1 cellular context compared by ENCODE assay signal in genomic region chr10:32377458-32378370, GRCh38.
TF ChIP-seq lines count a peak whose summit lies in the region.

No MANE protein-coding gene starts in this region.

TF ChIP-seq in K562, 482 proteins besides CTCF, POLR2A, EP300 and RAD21 (continued from another document and continues in another):
- TF ChIP-seq MYC (IDR thresholded peaks at IDR 0.05; ENCODE audit: low read depth, low read length): no peak
- TF ChIP-seq MYC (CRISPR knock-in tag; IDR thresholded peaks at IDR 0.05; ENCODE audit: borderline replicate concordance, low read depth): no peak
- TF ChIP-seq GATAD2B (IDR thresholded peaks at IDR 0.05; ENCODE audit: borderline replicate concordance): peak; percentile 40
- TF ChIP-seq ZNF518B (CRISPR knock-in tag; IDR thresholded peaks at IDR 0.05): no peak
- 0 out of 4 replicates have a peak, but pooled peaks of 1 of the 2 experiments have one; percentile 32 for TF ChIP-seq MAZ (CRISPR knock-in tag; conservative IDR thresholded peaks at IDR 0.05 in 1 of 2, IDR thresholded peaks at IDR 0.05 in 1 of 2)
- TF ChIP-seq GATAD2A (IDR thresholded peaks at IDR 0.05): peak; percentile 34; the same call in 1 of the 2 replicates
- no peak for TF ChIP-seq E2F1 (CRISPR knock-in tag; IDR thresholded peaks at IDR 0.05)
- TF ChIP-seq NFIC (IDR thresholded peaks at IDR 0.05): no peak
- no peak for TF ChIP-seq E2F3 (CRISPR knock-in tag; IDR thresholded peaks at IDR 0.05)
- TF ChIP-seq TAF9B (IDR thresholded peaks at IDR 0.05; ENCODE audit: partially characterized antibody): peak; percentile 12
- TF ChIP-seq POU5F1 (IDR thresholded peaks at IDR 0.05; ENCODE audit: borderline replicate concordance, low read depth, low read length, partially characterized antibody): no peak
- TF ChIP-seq HMBOX1 (IDR thresholded peaks at IDR 0.05): peak; percentile 11; the same call in 1 of the 2 replicates
- TF ChIP-seq ZNF766 (CRISPR knock-in tag; conservative IDR thresholded peaks at IDR 0.05): no peak
- peak; percentile 69; the same call in 1 of the 2 replicates for TF ChIP-seq SMARCE1 (IDR thresholded peaks at IDR 0.05)
- TF ChIP-seq ZNF23 (CRISPR knock-in tag; IDR thresholded peaks at IDR 0.05): no peak
- no peak for TF ChIP-seq JUND (IDR thresholded peaks at IDR 0.05; ENCODE audit: borderline replicate concordance, low read depth, low read length)
- no peak for TF ChIP-seq JUND (tag; IDR thresholded peaks at IDR 0.05; ENCODE audit: borderline replicate concordance, low read depth, low read length)
- TF ChIP-seq ZHX1 (conservative IDR thresholded peaks at IDR 0.05; ENCODE audit: low read length): no peak
- TF ChIP-seq HEY1 (CRISPR knock-in tag; IDR thresholded peaks at IDR 0.05; ENCODE audit: borderline replicate concordance): no peak
- no peak for TF ChIP-seq ZFP36 (IDR thresholded peaks at IDR 0.05; ENCODE audit: low read depth, low read length, partially characterized antibody)
- no peak for TF ChIP-seq THRA (IDR thresholded peaks at IDR 0.05)
- peak; percentile 80 to 83 for TF ChIP-seq MLLT1 (IDR thresholded peaks at IDR 0.05)
- TF ChIP-seq HMG20B (CRISPR knock-in tag; IDR thresholded peaks at IDR 0.05): no peak
- TF ChIP-seq FOXO4 (CRISPR knock-in tag; IDR thresholded peaks at IDR 0.05): no peak
- TF ChIP-seq SIX5 (IDR thresholded peaks at IDR 0.05; ENCODE audit: borderline replicate concordance in 1 of 2, insufficient read depth in 1 of 2, low read depth in 1 of 2, low read length in 2 of 2): no peak
- TF ChIP-seq NCOA1 (IDR thresholded peaks at IDR 0.05; ENCODE audit: low read depth): no peak
- TF ChIP-seq TCF7L2 (IDR thresholded peaks at IDR 0.05; ENCODE audit: low read depth, low read length): no peak
- TF ChIP-seq ZNF354B (CRISPR knock-in tag; IDR thresholded peaks at IDR 0.05): no peak
- TF ChIP-seq RBM22 (IDR thresholded peaks at IDR 0.05; ENCODE audit: low read depth, low read length, poor library complexity, severe bottlenecking): no peak
- TF ChIP-seq CEBPG (CRISPR knock-in tag; IDR thresholded peaks at IDR 0.05): no peak
- TF ChIP-seq CEBPG (tag; conservative IDR thresholded peaks at IDR 0.05 in 1 of 2, IDR thresholded peaks at IDR 0.05 in 1 of 2): peak in 1 of 2 experiments; percentile 15; a peak in 1 of 4 replicates
- no peak for TF ChIP-seq MEF2D (tag; conservative IDR thresholded peaks at IDR 0.05; ENCODE audit: low read depth)
- no peak for TF ChIP-seq HMGXB4 (CRISPR knock-in tag; IDR thresholded peaks at IDR 0.05)
- TF ChIP-seq PTBP1 (IDR thresholded peaks at IDR 0.05; ENCODE audit: low read depth, low read length): no peak
- no peak for TF ChIP-seq ZBTB26 (CRISPR knock-in tag; IDR thresholded peaks at IDR 0.05)
- TF ChIP-seq NR2C2 (CRISPR knock-in tag; IDR thresholded peaks at IDR 0.05): no peak
- TF ChIP-seq NR2C2 (tag; IDR thresholded peaks at IDR 0.05): peak; percentile 66
- TF ChIP-seq GTF2A2 (tag; IDR thresholded peaks at IDR 0.05): no peak
- TF ChIP-seq SOX6 (IDR thresholded peaks at IDR 0.05): 0 out of 2 replicates have a peak, but pooled peaks have one; percentile 15
- no peak for TF ChIP-seq CHAMP1 (IDR thresholded peaks at IDR 0.05)
- TF ChIP-seq TAF7 (tag; IDR thresholded peaks at IDR 0.05): no peak
- no peak for TF ChIP-seq PML (IDR thresholded peaks at IDR 0.05; ENCODE audit: low read length)
- 0 out of 2 replicates have a peak, but pooled peaks have one; percentile 24 for TF ChIP-seq ZBTB2 (IDR thresholded peaks at IDR 0.05)
